Comparison of ENCODE assay signal across 9 cellular contexts in the genomic region with DNA sequence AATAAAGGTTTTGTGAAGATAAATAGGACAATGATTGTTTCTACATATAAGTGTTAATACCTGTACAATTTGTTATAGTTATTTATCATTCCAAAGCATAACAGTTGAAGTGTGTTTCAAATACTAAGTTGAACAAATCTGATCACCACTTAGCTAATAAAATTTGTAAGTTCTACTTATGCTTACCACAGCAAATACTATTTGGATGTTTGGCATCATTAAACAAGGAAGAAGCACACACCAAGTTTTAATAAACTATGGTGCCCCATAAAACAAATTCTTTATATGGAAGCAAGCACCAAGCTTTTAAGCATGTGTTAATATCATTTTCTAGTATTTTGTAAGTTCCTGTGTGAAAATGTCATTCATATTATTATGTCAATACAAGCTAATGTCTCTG.
"Had no signal": no experiment of that assay in that cellular context is flagged by ENCODE, and none has a peak within 500 bp of the region (broad histone marks: within the 10 kb centered on the region; RNA-seq: fewer than 3 reads in every experiment).

No MANE protein-coding gene starts in this region.

- H3K27me3 ChIP-seq: colonic mucosa, ovary had no signal

- H3K9me3 ChIP-seq: colonic mucosa, ovary, tibial nerve had no signal

- H3K27ac ChIP-seq: colonic mucosa, ovary had no signal

- H3K4me3 ChIP-seq: colonic mucosa, ovary, tibial nerve had no signal

- H3K4me1 ChIP-seq: colonic mucosa had no signal

- DNase-seq: activated CD4-positive, alpha-beta T cell treated with anti-CD3 and anti-CD28 coated beads for 4 hours; activated CD8-positive, alpha-beta T cell treated with anti-CD3 and anti-CD28 coated beads, Interleukin-2, amount 10 ng/mL, durations not matched to agents 7 days and 5 days; activated naive CD4-positive, alpha-beta T cell treated with Interleukin-2 at 50 U/mL for 16 hours; caudate nucleus; colonic mucosa; left colon; ovary; retina had no signal

- H3K36me3 ChIP-seq: colonic mucosa, ovary, tibial nerve had no signal

- ATAC-seq: activated CD8-positive, alpha-beta T cell treated with anti-CD3 and anti-CD28 coated beads, Interleukin-2, amount 10 ng/mL, durations not matched to agents 7 days and 5 days; left colon had no signal
